In genomic region chr1:6178751-6179563, GRCh38 we compare ENCODE assay signal across 9 cellular contexts. TPM values are rescaled to one million over a fixed set of nuclear protein-coding genes. Genes with fewer than 3 reads are reported as not detected.
DNase-seq lines count a peak whose midpoint lies in the region; ATAC-seq and TF ChIP-seq lines count a peak whose summit lies in the region.
"Had no signal": no experiment of that assay in that cellular context is flagged by ENCODE, and none has a peak within 500 bp of the region (broad histone marks: within the 10 kb centered on the region; RNA-seq: fewer than 3 reads in every experiment).

No MANE protein-coding gene starts in this region.

- no peaks in the 10 kb centered on the region; the same call in 2 of the 3 replicates for H3K36me3 Mint-ChIP-seq in GM23338 (ENCODE audit: low read depth)

- POLR2A ChIA-PET in SK-N-SH (lab: Yijun Ruan, JAX): no interaction called here

- H3F3A ChIP-seq in GM23338 (replicated peaks; ENCODE audit: low read depth): peaks cover 27% of the 10 kb centered on the region
- peaks cover 9% of the 10 kb centered on the region for H3F3A ChIP-seq in SK-N-SH (replicated peaks; ENCODE audit: insufficient read depth)

- TF ChIP-seq RAD21 in SK-N-SH (IDR thresholded peaks at IDR 0.05; ENCODE audit: low read length): 0 out of 2 replicates have a peak, but pooled peaks have one; percentile 7

- CTCF ChIA-PET in SK-N-SH (lab: Yijun Ruan, JAX): interaction anchor here (0.7 to 1.8 kb wide), 5 partner anchors 8 to 68 kb away, joined by 3 to 7 read pairs (median 4); no protein-coding TSS in a partner anchor

- 20% methylated on average over 11 of the region's 51 CpGs for WGBS in SK-N-SH (ENCODE audit: low lambda C conversion rate)
- WGBS in hepatocyte (ENCODE audit: low lambda C conversion rate, missing lambda C conversion rate): 14% methylated on average over 32 of the region's 51 CpGs
- 5 to 13% (median 9%) methylated on average over 26 to 51 of the region's 51 CpGs for WGBS in spleen, 5 donors

- peaks cover 60% of the 10 kb centered on the region for H3K27me3 Mint-ChIP-seq in GM23338 (ENCODE audit: insufficient read depth, low read depth, poor library complexity)

- H3K4me3 Mint-ChIP-seq in GM23338: peak overlapping the region; percentile 67

- peaks cover 20% of the 10 kb centered on the region for H3K4me1 ChIP-seq in GM23338 (ENCODE audit: insufficient read depth)
- peaks cover 0 to 6% of the 10 kb centered on the region in 2 experiments; a peak in 1 of 4 replicates for H3K4me1 ChIP-seq in SK-N-SH (ENCODE audit: control insufficient read depth in 1 of 2, insufficient read depth in 2 of 2, low read depth in 1 of 2, low read length in 1 of 2)
- H3K4me1 ChIP-seq in hepatocyte (ENCODE audit: insufficient read depth): peaks cover 12% of the 10 kb centered on the region
- H3K4me1 ChIP-seq in spleen: peaks cover 16 to 37% (median 30%) of the 10 kb centered on the region in 6 donors

- H2AFZ ChIP-seq in GM23338 (0 out of 2 replicates have a peak overlapping the region, but pooled peaks have one; percentile 28), SK-N-SH (ENCODE audit: low read depth) (no peak overlapping the region), hepatocyte (no peak overlapping the region)

- no peak overlapping the region for H3K9ac ChIP-seq in SK-N-SH

- peak; percentile 62 for DNase-seq in GM23338 (ENCODE audit: low spot score)
- DNase-seq in SK-N-SH: peak; percentile 81
- DNase-seq in hepatocyte (ENCODE audit: low spot score): no peak
- no peak for DNase-seq in spleen
- no peak for DNase-seq in GM19238 (ENCODE audit: insufficient read length, low spot score)
- no peak for DNase-seq in NCI-H187 treated with DMSO at 0.1 percent for 48 hours (lab: John Stamatoyannopoulos, UW)
- DNase-seq: activated gamma-delta T cell, SW 1271 had no signal

- H3K27ac Mint-ChIP-seq in GM23338: no peak overlapping the region

- H3K79me2 ChIP-seq in GM23338 (replicated peaks; ENCODE audit: insufficient read depth) (no peaks in the 10 kb centered on the region), SK-N-SH (ENCODE audit: insufficient read depth) (no peaks in the 10 kb centered on the region), hepatocyte (no peaks in the 10 kb centered on the region)

- intact Hi-C loops in spleen (cut with DNase I; ENCODE audit: low total_unique reads): no loop called here

- H4K20me1 ChIP-seq in GM23338 (replicated peaks; ENCODE audit: insufficient read depth) (peaks cover 7% of the 10 kb centered on the region; the same call in 1 of the 2 replicates), SK-N-SH (ENCODE audit: insufficient read depth) (peaks cover 4% of the 10 kb centered on the region; the same call in 1 of the 2 replicates), hepatocyte (ENCODE audit: insufficient read depth, poor library complexity, severe bottlenecking) (peaks cover 4% of the 10 kb centered on the region)

- TF ChIP-seq POLR2A in spleen (IDR thresholded peaks at IDR 0.05): no peak

- 0 out of 2 replicates have a peak, but pooled peaks cover 6% of the 10 kb centered on the region for H3K9me2 ChIP-seq in GM23338 (ENCODE audit: insufficient read depth)
- H3K9me2 ChIP-seq in SK-N-SH: no peaks in the 10 kb centered on the region
- H3K9me2 ChIP-seq in hepatocyte (replicated peaks; ENCODE audit: insufficient read depth): no peaks in the 10 kb centered on the region

- H3K4me3 ChIP-seq in GM23338: peak overlapping the region; percentile 50
- peak overlapping the region in 1 of 2 experiments; percentile 45; a peak in 2 of 4 replicates for H3K4me3 ChIP-seq in SK-N-SH (ENCODE audit: low read depth in 2 of 2, low read length in 1 of 2)
- no peak overlapping the region for H3K4me3 ChIP-seq in hepatocyte
- H3K4me3 ChIP-seq in spleen: peak overlapping the region in 5 of 8 donors; percentile 4 to 64 (median 14)

- peak; percentile 35 for ATAC-seq in GM23338
- ATAC-seq in HG03457 (IDR thresholded peaks at IDR 0.05; ENCODE audit: unreplicated experiment): no peak

- H3K9me3 Mint-ChIP-seq in GM23338: no peaks in the 10 kb centered on the region; the same call in 2 of the 3 replicates

- no peak for TF ChIP-seq EP300 in SK-N-SH (IDR thresholded peaks at IDR 0.05; ENCODE audit: borderline replicate concordance in 1 of 2, low read depth in 1 of 2, low read length in 1 of 2)

- TF ChIP-seq CTCF in GM23338 (conservative IDR thresholded peaks at IDR 0.05; ENCODE audit: low read depth in 2 of 2): peak in 1 of 2 experiments; percentile 29; a peak in 1 of 4 replicates
- no peak for TF ChIP-seq CTCF in SK-N-SH (IDR thresholded peaks at IDR 0.05)
- no peak for TF ChIP-seq CTCF in hepatocyte (IDR thresholded peaks at IDR 0.05; ENCODE audit: poor library complexity)
- no peak for TF ChIP-seq CTCF in spleen (IDR thresholded peaks at IDR 0.05 in 8 of 11, conservative IDR thresholded peaks at IDR 0.05 in 3 of 11)

- H3K4me1 Mint-ChIP-seq in GM23338: peaks cover 29% of the 10 kb centered on the region

- H3K27ac ChIP-seq in GM23338 (ENCODE audit: low read depth) (no peak overlapping the region), SK-N-SH (ENCODE audit: low read depth in 2 of 2, low read length in 1 of 2) (no peak overlapping the region), hepatocyte (no peak overlapping the region), spleen (no peak overlapping the region)

- peaks cover 62% of the 10 kb centered on the region for H3K27me3 ChIP-seq in GM23338 (ENCODE audit: insufficient read depth)
- H3K27me3 ChIP-seq in SK-N-SH (ENCODE audit: insufficient read depth): peaks cover 8% of the 10 kb centered on the region; the same call in 1 of the 2 replicates
- H3K27me3 ChIP-seq in hepatocyte: peaks cover 56% of the 10 kb centered on the region
- H3K27me3 ChIP-seq in spleen (replicated peaks in 1 of 7): peaks cover 7 to 80% (median 49%) of the 10 kb centered on the region in 7 donors

- peak overlapping the region; percentile 80 for H3K4me2 ChIP-seq in GM23338
- peak overlapping the region; percentile 19; the same call in 1 of the 2 replicates for H3K4me2 ChIP-seq in SK-N-SH
- H3K4me2 ChIP-seq in hepatocyte: peak overlapping the region; percentile 71

- H3K36me3 ChIP-seq in GM23338 (ENCODE audit: insufficient read depth) (no peaks in the 10 kb centered on the region), SK-N-SH (replicated peaks in 1 of 2; ENCODE audit: control insufficient read depth in 1 of 2, insufficient read depth in 2 of 2, low read length in 1 of 2) (peaks cover 0 to under 1% of the 10 kb centered on the region in 2 experiments), hepatocyte (replicated peaks; ENCODE audit: insufficient read depth, low read depth) (no peaks in the 10 kb centered on the region), spleen (no peaks in the 10 kb centered on the region)

- no peaks in the 10 kb centered on the region for H3K9me3 ChIP-seq in SK-N-SH
- no peaks in the 10 kb centered on the region for H3K9me3 ChIP-seq in hepatocyte (ENCODE audit: low read depth)
- no peaks in the 10 kb centered on the region for H3K9me3 ChIP-seq in spleen

TF ChIP-seq in GM23338, 12 proteins besides CTCF, POLR2A, EP300 and RAD21 (continues in another document):
- no peak for TF ChIP-seq STAT1 (IDR thresholded peaks at IDR 0.05; ENCODE audit: unreplicated experiment)

TF ChIP-seq in SK-N-SH, 30 proteins besides CTCF, POLR2A, EP300 and RAD21 (continues in another document):
- no peak for TF ChIP-seq MAX (IDR thresholded peaks at IDR 0.05; ENCODE audit: low read depth)
- no peak for TF ChIP-seq ELF1 (IDR thresholded peaks at IDR 0.05)
- no peak for TF ChIP-seq EZH2phosphoT487 (IDR thresholded peaks at IDR 0.05; ENCODE audit: borderline replicate concordance, low read depth)
- no peak for TF ChIP-seq MXI1 (IDR thresholded peaks at IDR 0.05; ENCODE audit: low read depth, low read length)

RNA-seq across cellular contexts. Expression of gene CHD5, which starts 1.2 kb away (rescaled TPM):
- total RNA-seq in GM23338 (2014; rRNA removed; shearing (Covaris generic)): 1.0 and 1.4 TPM in 2 replicates
- polyA plus RNA-seq in GM23338 (2016; fragmentation: Nextera tagmentation; extraction: Ambion mirVana) (0.32 and 0.45 TPM in 2 replicates), SK-N-SH (2012; rRNA removed) (0.26 and 0.62 TPM in 2 replicates), hepatocyte (0.18 TPM in 1 of 2 replicates, not detected in the other), spleen (under 1 TPM; 0.04 to 0.10 (median 0.08) TPM)
- 0.15 and 0.25 TPM in 2 replicates for polyA plus RNA-seq in SK-N-SH (2012; cell fraction: cytosol; rRNA removed)
- polyA plus RNA-seq in SK-N-SH (2012; cell fraction: nucleus; rRNA removed): 1.9 TPM in 2 replicates
- total RNA-seq in hepatocyte (0.08 and 0.13 TPM in 2 replicates), spleen (under 1 TPM; 0.09 to 0.44 (median 0.17) TPM)

RNA-seq across cellular contexts. Expression of gene RPL22, which starts 20.4 kb away (rescaled TPM):
- total RNA-seq in GM23338 (2014; rRNA removed; shearing (Covaris generic)): 145 and 149 TPM in 2 replicates
- 818 and 851 TPM in 2 replicates for polyA plus RNA-seq in GM23338 (2016; fragmentation: Nextera tagmentation; extraction: Ambion mirVana)
- polyA plus RNA-seq in SK-N-SH (2012; rRNA removed): 140 and 151 TPM in 2 replicates
- polyA plus RNA-seq in SK-N-SH (2012; cell fraction: cytosol; rRNA removed): 216 and 367 TPM in 2 replicates
- 37.2 and 61.3 TPM in 2 replicates for polyA plus RNA-seq in SK-N-SH (2012; cell fraction: nucleus; rRNA removed)
- 168 and 188 TPM in 2 replicates for total RNA-seq in hepatocyte
- 103 and 115 TPM in 2 replicates for polyA plus RNA-seq in hepatocyte
- total RNA-seq in spleen: 100 to 1,000 TPM; 106 to 424 (median 304) TPM
- 1,000 to 10,000 TPM in 2 of 3 donors, 100 to 1,000 TPM in 1; 500 to 1,105 (median 1,034) TPM for polyA plus RNA-seq in spleen

RNA-seq across cellular contexts. Expression of gene RNF207, which starts 27.0 kb away (rescaled TPM):
- total RNA-seq in GM23338 (2014; rRNA removed; shearing (Covaris generic)): 1.5 and 2.9 TPM in 2 replicates
- polyA plus RNA-seq in GM23338 (2016; fragmentation: Nextera tagmentation; extraction: Ambion mirVana) (1.3 and 1.7 TPM in 2 replicates), SK-N-SH (2012; rRNA removed) (19.2 and 25.4 TPM in 2 replicates), hepatocyte (28.3 and 30.9 TPM in 2 replicates), spleen (1 to 10 TPM; 2.8 to 6.2 (median 5.3) TPM)
- polyA plus RNA-seq in SK-N-SH (2012; cell fraction: cytosol; rRNA removed): 2.5 and 4.0 TPM in 2 replicates
- 134 and 388 TPM in 2 replicates for polyA plus RNA-seq in SK-N-SH (2012; cell fraction: nucleus; rRNA removed)
- total RNA-seq in hepatocyte (14.7 and 29.3 TPM in 2 replicates), spleen (10 to 100 TPM in 2 of 7 donors, 1 to 10 TPM in 5; 4.2 to 12.5 (median 6.5) TPM)

RNA-seq across cellular contexts. Expression of gene ICMT, which starts 56.8 kb away (rescaled TPM):
- total RNA-seq in GM23338 (2014; rRNA removed; shearing (Covaris generic)): 131 and 145 TPM in 2 replicates
- polyA plus RNA-seq in GM23338 (2016; fragmentation: Nextera tagmentation; extraction: Ambion mirVana) (25.6 and 27.8 TPM in 2 replicates), SK-N-SH (2012; rRNA removed) (40.2 and 43.7 TPM in 2 replicates), hepatocyte (32.2 and 40.3 TPM in 2 replicates), spleen (10 to 100 TPM in 1 of 3 donors, 1 to 10 TPM in 2; 5.2 to 13.3 (median 8.3) TPM)
- 41.9 and 51.0 TPM in 2 replicates for polyA plus RNA-seq in SK-N-SH (2012; cell fraction: cytosol; rRNA removed)
- polyA plus RNA-seq in SK-N-SH (2012; cell fraction: nucleus; rRNA removed): 16.5 and 21.6 TPM in 2 replicates
- total RNA-seq in hepatocyte (60.1 and 62.4 TPM in 2 replicates), spleen (10 to 100 TPM; 19.8 to 34.6 (median 30.7) TPM)

Comparison
In these comparisons a context has a peak if more than half of its experiments do, and no peak if none do; other contexts are left out.
1. DNase-seq: peak in GM23338 (single experiment) and SK-N-SH (single experiment); none in hepatocyte (single experiment), spleen (single experiment), GM19238 (single experiment) and NCI-H187 treated with DMSO at 0.1 percent for 48 hours (single experiment).
2. H3K4me2 ChIP-seq: peak in every context shown above with its lines; median percentile 80 in GM23338; 71 in hepatocyte; 19 in SK-N-SH.